In genomic region chr4:174613979-174614378, GRCh38 we compare ENCODE assay signal across 16 cellular contexts.
"Had no signal": no experiment of that assay in that cellular context is flagged by ENCODE, and none has a peak within 500 bp of the region (broad histone marks: within the 10 kb centered on the region; RNA-seq: fewer than 3 reads in every experiment).

No MANE protein-coding gene starts in this region.

- H3K27me3 Mint-ChIP-seq: activated CD4-positive, alpha-beta memory T cell treated with anti-CD3 and anti-CD28 coated beads, Interleukin-2, amount 10 ng/mL, durations not matched to agents 7 days and 5 days; progenitor cell of endocrine pancreas had no signal

- H3K4me3 ChIP-seq: breast epithelium, dorsolateral prefrontal cortex, lung, tibial artery had no signal

- H3K4me3 Mint-ChIP-seq: activated CD4-positive, alpha-beta memory T cell treated with anti-CD3 and anti-CD28 coated beads, Interleukin-2, amount 10 ng/mL, durations not matched to agents 7 days and 5 days; natural killer cell; T-helper 1 cell treated with Interleukin-12 subunit alpha and Interleukin-12 subunit beta and Interleukin-4 antibody, amounts not matched to agents 30 μg/mL and 1 μg/mL, for 36 hours had no signal

- H3K27ac Mint-ChIP-seq: activated CD4-positive, alpha-beta memory T cell treated with anti-CD3 and anti-CD28 coated beads, Interleukin-2, amount 10 ng/mL, durations not matched to agents 7 days and 5 days; natural killer cell; progenitor cell of endocrine pancreas; T-helper 1 cell treated with Interleukin-12 subunit alpha and Interleukin-12 subunit beta and Interleukin-4 antibody, amounts not matched to agents 30 μg/mL and 1 μg/mL, for 36 hours had no signal

- H3K9me3 ChIP-seq: tibial artery had no signal

- H3K4me1 ChIP-seq: breast epithelium, tibial artery had no signal

- H3K9me3 Mint-ChIP-seq: natural killer cell had no signal

- H3K36me3 ChIP-seq: breast epithelium, tibial artery had no signal

- H3K4me1 Mint-ChIP-seq: activated CD4-positive, alpha-beta memory T cell treated with anti-CD3 and anti-CD28 coated beads, Interleukin-2, amount 10 ng/mL, durations not matched to agents 7 days and 5 days; natural killer cell had no signal

- DNase-seq: activated CD4-positive, alpha-beta memory T cell treated with anti-CD3 and anti-CD28 coated beads, Interleukin-2, amount 10 ng/mL, durations not matched to agents 7 days and 5 days; activated naive CD4-positive, alpha-beta T cell; activated T-cell treated with anti-CD3 and anti-CD28 coated beads, Interleukin-2, amount 50 U/mL, for 48 hours; aorta; dorsolateral prefrontal cortex; left cardiac atrium; natural killer cell; nucleus accumbens; right cardiac atrium; small intestine; tibial artery had no signal

- H3K27ac ChIP-seq: breast epithelium, dorsolateral prefrontal cortex, tibial artery had no signal

- H3K36me3 Mint-ChIP-seq: natural killer cell had no signal

- H3K27me3 ChIP-seq: breast epithelium, dorsolateral prefrontal cortex, tibial artery had no signal

- ATAC-seq: esophagus mucosa, left cardiac atrium, right cardiac atrium had no signal
